In genomic region chr6:100440935-100441334, GRCh38 we compare ENCODE assay signal across 34 cellular contexts. TPM values are rescaled to one million over a fixed set of nuclear protein-coding genes. Genes with fewer than 3 reads are reported as not detected.
"Had no signal": no experiment of that assay in that cellular context is flagged by ENCODE, and none has a peak within 500 bp of the region (broad histone marks: within the 10 kb centered on the region; RNA-seq: fewer than 3 reads in every experiment).

No MANE protein-coding gene starts in this region.

- H3K4me1 Mint-ChIP-seq: activated B cell treated with CpG ODN at 0.5 μM for 24 hours had no signal

- H3K4me3 Mint-ChIP-seq: activated B cell treated with CpG ODN at 0.5 μM for 24 hours; activated CD8-positive, alpha-beta T cell treated with anti-CD3 and anti-CD28 coated beads for 36 hours; activated naive CD4-positive, alpha-beta T cell treated with anti-CD3 and anti-CD28 coated beads for 36 hours; activated T-cell treated with anti-CD3 and anti-CD28 coated beads, Interleukin-2, amount 50 U/mL, for 24 hours had no signal

- ATAC-seq: activated CD8-positive, alpha-beta T cell treated with anti-CD3 and anti-CD28 coated beads for 36 hours; activated naive CD4-positive, alpha-beta T cell treated with anti-CD3 and anti-CD28 coated beads, Interleukin-2, amount 50 U/mL, for 72 hours; body of pancreas had no signal

- H3K27me3 ChIP-seq: body of pancreas, MG63 had no signal

- H3K36me3 ChIP-seq: adrenal gland, breast epithelium had no signal

- H3K27ac Mint-ChIP-seq: activated B cell treated with CpG ODN at 0.5 μM for 24 hours; activated CD8-positive, alpha-beta T cell treated with anti-CD3 and anti-CD28 coated beads for 36 hours; activated naive CD4-positive, alpha-beta T cell treated with anti-CD3 and anti-CD28 coated beads for 36 hours; activated naive CD4-positive, alpha-beta T cell treated with anti-CD3 and anti-CD28 coated beads, Interleukin-2, amount 50 U/mL, for 72 hours; activated T-cell treated with anti-CD3 and anti-CD28 coated beads, Interleukin-2, amount 50 U/mL, for 24 hours; activated T-helper 2 cell treated with anti-CD3 and anti-CD28 coated beads, Interferon-gamma antibody, Interleukin-2, Interleukin-4, amounts not matched to agents 10 μg/mL and 5 μg/mL and 100 μg/mL, durations not matched to agents 14 hours and 24 hours and 36 hours had no signal

- H3K4me1 ChIP-seq: adrenal gland, body of pancreas, breast epithelium had no signal

- DNase-seq: activated B cell treated with CpG ODN at 0.5 μM for 24 hours; activated CD4-positive, alpha-beta T cell treated with anti-CD3 and anti-CD28 coated beads for 4 hours; activated CD4-positive, CD25-positive, alpha-beta regulatory T cell treated with anti-CD3 and anti-CD28 coated beads, Interleukin-2, amount 50 U/mL, for 72 hours; activated CD8-positive, alpha-beta T cell treated with anti-CD3 and anti-CD28 coated beads for 36 hours; activated gamma-delta T cell; activated naive CD4-positive, alpha-beta T cell treated with anti-CD3 and anti-CD28 coated beads for 36 hours; activated T-cell treated with anti-CD3 and anti-CD28 coated beads, Interleukin-2, amount 50 U/mL, for 24 hours; adrenal gland; body of pancreas; Karpas-422; KBM-7; MG63; NCI-H1048; NCI-H1105 treated with DMSO at 0.1 percent for 48 hours; NCI-H1436; NCI-H1694; NCI-H2029; NCI-H345; NCI-H524 treated with DMSO at 0.1 percent for 48 hours; NCI-H748 treated with DMSO at 0.1 percent for 48 hours; NK-92 treated with Interleukin-12 subunit alpha and Interleukin-12 subunit beta, amount 100 ng/mL, for 24 hours; Right ventricle myocardium superior; SW 1271; T-helper 1 cell; T-helper 2 cell; T-helper 9 cell had no signal

- FAIRE-seq: astrocyte had no signal

- H3K4me3 ChIP-seq: adrenal gland, body of pancreas, breast epithelium, MG63 had no signal

- H3K27ac ChIP-seq: adrenal gland, body of pancreas, breast epithelium, VCaP had no signal

- H3K9me3 ChIP-seq: adrenal gland, body of pancreas, breast epithelium, MG63 had no signal

- H3K9me3 Mint-ChIP-seq: activated B cell treated with CpG ODN at 0.5 μM for 24 hours; activated CD8-positive, alpha-beta T cell treated with anti-CD3 and anti-CD28 coated beads for 36 hours; activated naive CD4-positive, alpha-beta T cell treated with anti-CD3 and anti-CD28 coated beads for 36 hours; activated naive CD4-positive, alpha-beta T cell treated with anti-CD3 and anti-CD28 coated beads, Interleukin-2, amount 50 U/mL, for 72 hours; activated T-cell treated with anti-CD3 and anti-CD28 coated beads, Interleukin-2, amount 50 U/mL, for 24 hours; activated T-helper 2 cell treated with anti-CD3 and anti-CD28 coated beads, Interferon-gamma antibody, Interleukin-2, Interleukin-4, amounts not matched to agents 10 μg/mL and 5 μg/mL and 100 μg/mL, durations not matched to agents 14 hours and 24 hours and 36 hours had no signal

- H3K36me3 Mint-ChIP-seq: activated naive CD4-positive, alpha-beta T cell treated with anti-CD3 and anti-CD28 coated beads, Interleukin-2, amount 50 U/mL, for 72 hours had no signal

RNA-seq across cellular contexts. Expression of gene SIM1, which starts 23.8 kb away (rescaled TPM):
- total RNA-seq: activated B cell treated with CpG ODN at 0.5 μM for 24 hours; activated CD8-positive, alpha-beta memory T cell treated with anti-CD3 and anti-CD28 coated beads for 36 hours; activated CD8-positive, alpha-beta T cell treated with anti-CD3 and anti-CD28 coated beads for 36 hours; activated naive CD4-positive, alpha-beta T cell treated with anti-CD3 and anti-CD28 coated beads for 36 hours; activated naive CD4-positive, alpha-beta T cell treated with anti-CD3 and anti-CD28 coated beads, Interleukin-2, amount 50 U/mL, for 72 hours; activated T-helper 2 cell treated with anti-CD3 and anti-CD28 coated beads, Interferon-gamma antibody, Interleukin-2, Interleukin-4, amounts not matched to agents 10 μg/mL and 5 μg/mL and 100 μg/mL, durations not matched to agents 14 hours and 24 hours and 36 hours; adrenal gland; astrocyte; NCI-H460; OCI-LY7; Right ventricle myocardium superior had no signal
- polyA plus RNA-seq: adrenal gland had no signal
